Comparison of ENCODE assay signal across 8 cellular contexts in the genomic region with DNA sequence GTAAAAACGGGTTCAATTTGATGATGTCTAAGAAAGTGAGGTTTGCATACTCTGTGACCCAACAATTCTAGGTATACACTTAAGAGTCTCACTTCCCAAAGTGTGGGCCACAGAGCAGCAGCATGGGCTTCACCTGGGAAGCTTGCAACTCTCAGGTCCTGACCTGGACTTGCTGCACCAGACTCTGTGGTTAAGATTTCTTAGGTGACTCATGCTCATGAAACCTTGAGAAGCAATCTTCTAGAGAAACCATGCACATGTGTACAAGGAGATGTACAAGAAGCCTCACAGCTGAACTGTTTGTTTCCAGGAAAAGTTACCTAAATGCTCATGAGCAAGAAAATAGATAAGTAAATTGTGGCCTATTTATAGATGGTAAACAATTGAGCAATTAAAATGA. TPM values are rescaled to one million over a fixed set of nuclear protein-coding genes. Genes with fewer than 3 reads are reported as not detected.
DNase-seq lines count a peak whose midpoint lies in the region; ATAC-seq and TF ChIP-seq lines count a peak whose summit lies in the region.

No MANE protein-coding gene starts in this region.

- no peak overlapping the region for H3K27ac ChIP-seq in colonic mucosa

- ATAC-seq in GM19463 (IDR thresholded peaks at IDR 0.05; ENCODE audit: unreplicated experiment) (peak; percentile 94), HG03432 (IDR thresholded peaks at IDR 0.05; ENCODE audit: unreplicated experiment) (peak; percentile 96)

- no peaks in the 10 kb centered on the region for H3K9me3 ChIP-seq in colonic mucosa

- DNase-seq in GM04504 (ENCODE audit: low read depth) (peak; percentile 24), choroid plexus epithelial cell (ENCODE audit: low read depth) (peak; percentile 93), H7 (no peak), colonic mucosa (no peak), DMS79 (lab: John Stamatoyannopoulos, UW) (no peak)
- DNase-seq in activated effector memory CD4-positive, alpha-beta T cell treated with anti-CD3 and anti-CD28 coated beads, Interleukin-2, amount 50 U/mL, for 16 hours, result no peak

- H3K4me1 ChIP-seq in colonic mucosa, result no peaks in the 10 kb centered on the region

- H3K27me3 ChIP-seq in H7 (ENCODE audit: control insufficient read depth, insufficient read depth, low read length) (no peaks in the 10 kb centered on the region), colonic mucosa (no peaks in the 10 kb centered on the region)

- TF ChIP-seq CTCF in choroid plexus epithelial cell (conservative IDR thresholded peaks at IDR 0.05; ENCODE audit: low read depth, low read length) (no peak), colonic mucosa (IDR thresholded peaks at IDR 0.05) (no peak)

- intact Hi-C loops in colonic mucosa (cut with DNase I), result no loop called here

- H3K36me3 ChIP-seq in H7 (replicated peaks; ENCODE audit: control insufficient read depth, insufficient read depth, low read length), result peaks cover under 1% of the 10 kb centered on the region
- H3K36me3 ChIP-seq in colonic mucosa, result no peaks in the 10 kb centered on the region

- no peak overlapping the region for H3K4me3 ChIP-seq in choroid plexus epithelial cell (ENCODE audit: low read depth, low read length)
- no peak overlapping the region for H3K4me3 ChIP-seq in H7 (ENCODE audit: insufficient read depth, low read depth, low read length)
- no peak overlapping the region for H3K4me3 ChIP-seq in colonic mucosa

- H3K9ac ChIP-seq in colonic mucosa (ENCODE audit: low read depth in 2 of 2, low read length in 2 of 2), result no peak overlapping the region

RNA-seq across cellular contexts. Expression of a gene that starts 30.0 kb away (rescaled TPM):
- total RNA-seq in H7 (2014; rRNA removed; shearing (Covaris generic)), result 15.9 and 33.8 TPM in 2 replicates
- total RNA-seq in colonic mucosa, result 10 to 100 TPM; 39.5 to 40.4 TPM

RNA-seq across cellular contexts. Expression of a gene that starts 43.8 kb away (rescaled TPM):
- 73.4 and 73.9 TPM in 2 replicates for total RNA-seq in H7 (2014; rRNA removed; shearing (Covaris generic))
- 10 to 100 TPM; 13.6 to 22.6 TPM for total RNA-seq in colonic mucosa

RNA-seq across cellular contexts. Expression of a gene that starts 44.0 kb away (rescaled TPM):
- 47.8 and 54.2 TPM in 2 replicates for total RNA-seq in H7 (2014; rRNA removed; shearing (Covaris generic))
- total RNA-seq in colonic mucosa, result 10 to 100 TPM; 12.6 to 17.4 TPM

Comparison
In these comparisons a context has a peak if more than half of its experiments do, and no peak if none do; other contexts are left out.
1. DNase-seq: peak in GM04504 (single experiment) and choroid plexus epithelial cell (single experiment); none in H7 (single experiment), activated effector memory CD4-positive, alpha-beta T cell treated with anti-CD3 and anti-CD28 coated beads, Interleukin-2, amount 50 U/mL, for 16 hours (single experiment), colonic mucosa (single experiment) and DMS79 (single experiment).